1 cellular context compared by ENCODE assay signal in genomic region chr9:36572515-36573418, GRCh38.
TF ChIP-seq lines count a peak whose summit lies in the region.

Gene MELK (plus strand): TSS chr9:36572895. CDS start chr9:36581682, 8,787 bp downstream.

TF ChIP-seq in WTC11, 78 proteins besides CTCF, POLR2A, EP300 and RAD21 (continued from another document):
- TF ChIP-seq HMGXB4 (CRISPR knock-in tag; IDR thresholded peaks at IDR 0.05) (no peak), KAT7 (CRISPR knock-in tag; IDR thresholded peaks at IDR 0.05; ENCODE audit: borderline replicate concordance) (peak; percentile 45; the same call in 1 of the 2 replicates), NFATC4 (CRISPR knock-in tag; IDR thresholded peaks at IDR 0.05) (no peak), MAX (CRISPR knock-in tag; IDR thresholded peaks at IDR 0.05) (peak; percentile 62; the same call in 1 of the 2 replicates), USF2 (CRISPR knock-in tag; IDR thresholded peaks at IDR 0.05) (peak; percentile 28; the same call in 1 of the 2 replicates), CREM (CRISPR knock-in tag; IDR thresholded peaks at IDR 0.05) (peak; percentile 41; the same call in 1 of the 2 replicates), E2F4 (CRISPR knock-in tag; IDR thresholded peaks at IDR 0.05; ENCODE audit: borderline replicate concordance, low read depth) (peak; percentile 97), ATF3 (CRISPR knock-in tag; conservative IDR thresholded peaks at IDR 0.05) (no peak), ESRRA (CRISPR knock-in tag; IDR thresholded peaks at IDR 0.05; ENCODE audit: borderline replicate concordance) (no peak), RELA (CRISPR knock-in tag; IDR thresholded peaks at IDR 0.05; ENCODE audit: borderline replicate concordance) (peak; percentile 58; the same call in 1 of the 2 replicates), OVOL2 (CRISPR knock-in tag; IDR thresholded peaks at IDR 0.05; ENCODE audit: borderline replicate concordance) (no peak), SMAD4 (CRISPR knock-in tag; IDR thresholded peaks at IDR 0.05) (no peak), ETV6 (CRISPR knock-in tag; IDR thresholded peaks at IDR 0.05) (peak; percentile 21; the same call in 1 of the 2 replicates), ZNF138 (CRISPR knock-in tag; conservative IDR thresholded peaks at IDR 0.05) (0 out of 2 replicates have a peak, but pooled peaks have one; percentile 45), FOXK1 (CRISPR knock-in tag; IDR thresholded peaks at IDR 0.05) (peak; percentile 73; the same call in 1 of the 2 replicates), JAZF1 (CRISPR knock-in tag; IDR thresholded peaks at IDR 0.05) (no peak), CBFB (CRISPR knock-in tag; IDR thresholded peaks at IDR 0.05; ENCODE audit: low read depth) (0 out of 2 replicates have a peak, but pooled peaks have one; percentile 63), PRDM15 (CRISPR knock-in tag; IDR thresholded peaks at IDR 0.05) (no peak), TEAD1 (CRISPR knock-in tag; IDR thresholded peaks at IDR 0.05) (peak; percentile 53; the same call in 1 of the 2 replicates), GABPB1 (CRISPR knock-in tag; IDR thresholded peaks at IDR 0.05) (peak; percentile 82), NR2C2 (CRISPR knock-in tag; IDR thresholded peaks at IDR 0.05) (no peak), ZNF232 (CRISPR knock-in tag; IDR thresholded peaks at IDR 0.05) (0 out of 2 replicates have a peak, but pooled peaks have one; percentile 69), ATF2 (CRISPR knock-in tag; IDR thresholded peaks at IDR 0.05; ENCODE audit: borderline replicate concordance, low read depth) (no peak), ZBTB21 (CRISPR knock-in tag; IDR thresholded peaks at IDR 0.05; ENCODE audit: borderline replicate concordance) (no peak), ZNF281 (CRISPR knock-in tag; IDR thresholded peaks at IDR 0.05) (peak; percentile 21; the same call in 1 of the 2 replicates), ZNF263 (CRISPR knock-in tag; IDR thresholded peaks at IDR 0.05; ENCODE audit: low read depth) (0 out of 2 replicates have a peak, but pooled peaks have one; percentile 33), E2F5 (CRISPR knock-in tag; IDR thresholded peaks at IDR 0.05) (peak; percentile 97)
